Comparison of ENCODE assay signal across 8 cellular contexts in the genomic region with DNA sequence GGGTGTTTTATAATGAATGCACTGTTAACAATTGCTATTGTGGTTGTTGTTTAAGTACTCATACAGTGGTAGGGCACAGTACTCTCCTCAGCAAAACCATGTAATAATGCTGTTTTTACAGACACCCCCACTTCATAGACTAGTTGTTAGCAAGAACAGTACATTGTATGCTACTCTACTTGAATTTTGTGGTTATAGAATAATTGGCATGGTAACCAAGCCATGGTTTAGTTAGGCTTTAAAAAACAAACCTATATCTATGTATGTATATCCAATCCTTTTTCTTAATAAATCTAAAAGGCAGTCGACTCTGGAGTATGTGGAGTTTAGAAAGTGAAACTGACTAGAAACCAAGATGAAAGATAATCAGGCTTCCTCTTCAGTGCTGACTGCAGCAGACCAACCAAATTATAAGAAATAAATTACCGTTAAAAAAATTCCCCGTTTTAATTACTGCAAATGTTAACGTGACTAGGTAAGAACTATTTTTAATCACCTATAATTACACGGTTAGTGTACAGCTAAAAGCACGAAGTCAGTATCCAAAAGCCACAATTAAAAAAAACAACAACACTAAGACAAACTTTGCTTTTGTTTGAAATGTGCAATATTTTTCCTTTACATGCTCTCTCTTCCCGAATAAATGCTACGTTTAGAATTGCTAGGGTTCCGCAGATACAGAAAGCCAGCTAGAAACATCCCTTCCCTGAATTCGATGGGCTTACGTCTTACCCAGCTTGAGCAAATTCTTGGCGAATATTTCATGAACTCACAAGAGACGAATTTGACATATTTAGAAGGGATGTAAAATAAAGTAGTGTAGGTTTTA.
A peak's percentile ranks its signal among the peaks of the same experiment; 100 is the strongest.
DNase-seq lines count a peak whose midpoint lies in the region; ATAC-seq and TF ChIP-seq lines count a peak whose summit lies in the region.

No MANE protein-coding gene starts in this region.

- H3K4me2 ChIP-seq in skeletal muscle satellite cell (ENCODE audit: low read length) = peak overlapping the region; percentile 88

- no peak for TF ChIP-seq CTCF in adrenal gland (IDR thresholded peaks at IDR 0.05)

- H3K36me3 ChIP-seq in adrenal gland (replicated peaks in 1 of 2) (no peaks in the 10 kb centered on the region), iPS-18a (ENCODE audit: control insufficient read depth, low read depth, low read length) (no peaks in the 10 kb centered on the region), skeletal muscle satellite cell (ENCODE audit: insufficient read depth, low read length) (no peaks in the 10 kb centered on the region)

- H3K27me3 Mint-ChIP-seq in activated T-cell treated with anti-CD3 and anti-CD28 coated beads, Interleukin-2, amount 50 U/mL, for 72 hours (ENCODE audit: low read depth) = peaks cover 13% of the 10 kb centered on the region

- intact Hi-C loops in adrenal gland (cut with DNase I) = loop anchor here in 1 of 2 donors (10.0 kb wide), 1 partner anchor 122 kb away; no protein-coding TSS in a partner anchor

- 0 to 1% (median 0%) methylated on average over 13 of the region's 13 CpGs for WGBS in adrenal gland, 4 donors

- no peak for TF ChIP-seq POLR2A in adrenal gland (IDR thresholded peaks at IDR 0.05)

- H3K4me1 Mint-ChIP-seq in activated T-cell treated with anti-CD3 and anti-CD28 coated beads, Interleukin-2, amount 50 U/mL, for 72 hours (ENCODE audit: low read depth) = peaks cover 33% of the 10 kb centered on the region

- peaks cover 7 to 10% of the 10 kb centered on the region in 2 donors for H3K4me1 ChIP-seq in adrenal gland (replicated peaks in 1 of 2)
- peaks cover 7% of the 10 kb centered on the region for H3K4me1 ChIP-seq in iPS-18a (ENCODE audit: control insufficient read depth, low read depth, low read length)
- peaks cover 40% of the 10 kb centered on the region for H3K4me1 ChIP-seq in skeletal muscle satellite cell (ENCODE audit: control insufficient read depth, insufficient read depth, low read length)

- peak overlapping the region; percentile 87 to 95 for H3K4me3 Mint-ChIP-seq in activated T-cell treated with anti-CD3 and anti-CD28 coated beads, Interleukin-2, amount 50 U/mL, for 72 hours

- H3K27me3 ChIP-seq in adrenal gland (no peaks in the 10 kb centered on the region), iPS-18a (ENCODE audit: control insufficient read depth, insufficient read depth, low read length) (peaks cover 45% of the 10 kb centered on the region), skeletal muscle satellite cell (ENCODE audit: control insufficient read depth, insufficient read depth, low read length) (no peaks in the 10 kb centered on the region)

- peak; percentile 49 to 50 for ATAC-seq in activated T-cell treated with anti-CD3 and anti-CD28 coated beads, Interleukin-2, amount 50 U/mL, for 72 hours (replicated peaks in 1 of 2)

- H3K9me3 ChIP-seq in adrenal gland (replicated peaks in 1 of 3) = no peaks in the 10 kb centered on the region
- H3K9me3 ChIP-seq in iPS-18a (ENCODE audit: control insufficient read depth, low read depth, low read length) = no peaks in the 10 kb centered on the region
- no peaks in the 10 kb centered on the region for H3K9me3 ChIP-seq in skeletal muscle satellite cell (replicated peaks; ENCODE audit: low read length)

- DNase-seq in activated T-cell treated with anti-CD3 and anti-CD28 coated beads, Interleukin-2, amount 50 U/mL, for 72 hours = no peak
- no peak for DNase-seq in activated T-cell treated with anti-CD3 and anti-CD28 coated beads, Interleukin-2, amount 50 U/mL, for 48 hours
- DNase-seq in KG1 (lab: John Stamatoyannopoulos, UW) (peak; percentile 43), adrenal gland (no peak), NCI-H345 (lab: John Stamatoyannopoulos, UW) (no peak), NCI-H1436 treated with DMSO at 0.1 percent for 48 hours (lab: John Stamatoyannopoulos, UW) (no peak)

- peak overlapping the region; percentile 87 for H3K27ac Mint-ChIP-seq in activated T-cell treated with anti-CD3 and anti-CD28 coated beads, Interleukin-2, amount 50 U/mL, for 72 hours

- H3K27ac ChIP-seq in adrenal gland (peak overlapping the region; percentile 82 to 99 (median 94)), iPS-18a (ENCODE audit: low read length) (no peak overlapping the region)

- H3K9ac ChIP-seq in iPS-18a (ENCODE audit: low read length) = peak overlapping the region; percentile 70
- peak overlapping the region; percentile 97 for H3K9ac ChIP-seq in skeletal muscle satellite cell (ENCODE audit: low read depth, low read length)

- H3K36me3 Mint-ChIP-seq in activated T-cell treated with anti-CD3 and anti-CD28 coated beads, Interleukin-2, amount 50 U/mL, for 72 hours (ENCODE audit: insufficient read depth in 2 of 2) = no peaks in the 10 kb centered on the region

- no peaks in the 10 kb centered on the region for H3K9me3 Mint-ChIP-seq in activated T-cell treated with anti-CD3 and anti-CD28 coated beads, Interleukin-2, amount 50 U/mL, for 72 hours

- H3K4me3 ChIP-seq in adrenal gland = peak overlapping the region; percentile 43 to 94 (median 54)
- H3K4me3 ChIP-seq in iPS-18a (ENCODE audit: low read length) = peak overlapping the region; percentile 85
- peak overlapping the region; percentile 69 for H3K4me3 ChIP-seq in skeletal muscle satellite cell (ENCODE audit: low read length)
